11 cellular contexts compared by ENCODE assay signal in genomic region chr21:29092102-29092959, GRCh38. TPM values are rescaled to one million over a fixed set of nuclear protein-coding genes. Genes with fewer than 3 reads are reported as not detected.
DNase-seq lines count a peak whose midpoint lies in the region; ATAC-seq, FAIRE-seq and TF ChIP-seq lines count a peak whose summit lies in the region.
"Had no signal": no experiment of that assay in that cellular context is flagged by ENCODE, and none has a peak within 500 bp of the region (broad histone marks: within the 10 kb centered on the region; RNA-seq: fewer than 3 reads in every experiment).

No MANE protein-coding gene starts in this region.

- peak overlapping the region in 2 of 11 experiments; percentile 6 to 24; a peak in 2 of 22 replicates for H3K9ac ChIP-seq in BLaER1 treated with 17β-estradiol and CSF1 and Interleukin-3, amounts not matched to agents 10 nM and 100 nM
- H3K9ac ChIP-seq in H1 (replicated peaks in 1 of 4; ENCODE audit: extremely low read depth in 1 of 4, low read depth in 3 of 4, low read length in 3 of 4), result no peak overlapping the region

- no peak overlapping the region for H3K56ac ChIP-seq in H1 (replicated peaks; ENCODE audit: insufficient read length, low read depth, low read length)

- H3K4ac ChIP-seq in H1 (replicated peaks; ENCODE audit: insufficient read length, low read depth, low read length), result no peak overlapping the region

- no peak overlapping the region for H2BK120ac ChIP-seq in H1 (replicated peaks; ENCODE audit: low read depth, low read length)

- no peak overlapping the region for H2BK15ac ChIP-seq in H1 (ENCODE audit: low read length)

- H2BK12ac ChIP-seq in H1 (ENCODE audit: low read depth, low read length), result no peak overlapping the region

- no peak for TF ChIP-seq EP300 in H1 (IDR thresholded peaks at IDR 0.05; ENCODE audit: borderline replicate concordance in 1 of 2, low read depth in 2 of 2, low read length in 2 of 2)

- H3K79me2 ChIP-seq in H1 (ENCODE audit: control insufficient read depth in 1 of 2, insufficient read depth in 2 of 2, low read length in 2 of 2), result no peaks in the 10 kb centered on the region

- no peaks in the 10 kb centered on the region for H3K23me2 ChIP-seq in H1 (ENCODE audit: low read depth, low read length)

- no peak overlapping the region for H4K5ac ChIP-seq in H1 (ENCODE audit: insufficient read length, low read depth, low read length)

- no peak overlapping the region for H2BK20ac ChIP-seq in H1 (ENCODE audit: low read length)

- peak overlapping the region in 6 of 11 experiments; percentile 1 to 47 (median 20); a peak in 7 of 22 replicates for H3K27ac ChIP-seq in BLaER1 treated with 17β-estradiol and CSF1 and Interleukin-3, amounts not matched to agents 10 nM and 100 nM
- H3K27ac ChIP-seq in Peyer's patch (peak overlapping the region in 3 of 4 donors; percentile 6 to 41 (median 29)), H1 (ENCODE audit: low read depth, low read length) (no peak overlapping the region), psoas muscle (peak overlapping the region; percentile 76)

- intact Hi-C loops in psoas muscle (cut with DNase I), result loop anchor here (5.0 to 10.0 kb wide), 3 partner anchors 65 to 280 kb away; partner anchors contain the start of gene BACH1 (in 1 of the 2)

- no peak overlapping the region for H2AK5ac ChIP-seq in H1 (ENCODE audit: low read depth, low read length)

- H4K8ac ChIP-seq in H1 (ENCODE audit: extremely low read depth, insufficient read depth, low read length), result no peak overlapping the region

- TF ChIP-seq RAD21 in H1 (IDR thresholded peaks at IDR 0.05 in 1 of 2, conservative IDR thresholded peaks at IDR 0.05 in 1 of 2; ENCODE audit: low read depth in 2 of 2, low read length in 2 of 2), result no peak

- no peaks in the 10 kb centered on the region for H3K79me1 ChIP-seq in H1 (ENCODE audit: low read depth, low read length)

- H3K27me3 ChIP-seq in BLaER1 treated with 17β-estradiol and CSF1 and Interleukin-3, amounts not matched to agents 10 nM and 100 nM, result no peaks in the 10 kb centered on the region
- no peaks in the 10 kb centered on the region for H3K27me3 ChIP-seq in Peyer's patch
- H3K27me3 ChIP-seq in H1 (replicated peaks in 1 of 4; ENCODE audit: control insufficient read depth in 3 of 4, extremely low read depth in 1 of 4, insufficient read depth in 3 of 4, low read length in 3 of 4), result no peaks in the 10 kb centered on the region
- no peaks in the 10 kb centered on the region for H3K27me3 ChIP-seq in psoas muscle (ENCODE audit: insufficient read depth in 3 of 3, low read length in 2 of 3)
- H3K27me3 ChIP-seq in HAP-1 (ENCODE audit: low read depth), result no peaks in the 10 kb centered on the region

- ATAC-seq in psoas muscle (peak; percentile 63 to 90 (median 66)), HG03196 (IDR thresholded peaks at IDR 0.05; ENCODE audit: unreplicated experiment) (no peak)

- peak overlapping the region in 3 of 11 experiments; percentile 16 to 63 (median 24); a peak in 3 of 22 replicates for H3K4me2 ChIP-seq in BLaER1 treated with 17β-estradiol and CSF1 and Interleukin-3, amounts not matched to agents 10 nM and 100 nM
- H3K4me2 ChIP-seq in H1 (ENCODE audit: insufficient read depth in 1 of 2, low read depth in 2 of 2, low read length in 2 of 2), result no peak overlapping the region

- no peak for FAIRE-seq in H1 (lab: Jason Lieb, UNC)

- H3K4me3 ChIP-seq in BLaER1 treated with 17β-estradiol and CSF1 and Interleukin-3, amounts not matched to agents 10 nM and 100 nM, result no peak overlapping the region
- H3K4me3 ChIP-seq in Peyer's patch (no peak overlapping the region), H1 (ENCODE audit: extremely low read depth in 1 of 4, insufficient read depth in 2 of 4, low read depth in 3 of 4, low read length in 4 of 4) (no peak overlapping the region), psoas muscle (no peak overlapping the region), HAP-1 (no peak overlapping the region)

- DNase-seq in Peyer's patch (peak in 1 of 3 donors; percentile 52), H1 (ENCODE audit: low read depth in 1 of 2, low spot score in 2 of 2) (no peak), psoas muscle (no peak), HAP-1 (ENCODE audit: low spot score in 2 of 2) (no peak), erythroblast (lab: John Stamatoyannopoulos, UW) (no peak)
- DNase-seq in stimulated activated CD4-positive, alpha-beta T cell treated with anti-CD3 and anti-CD28 coated beads, Interleukin-1b, Interleukin-23, amount 100 ng/mL, for 48 hours, result no peak
- DNase-seq: activated T-cell treated with anti-CD3 and anti-CD28 coated beads for 4 hours, hippocampal formation, naive B cell had no signal

- 0 out of 2 replicates have a peak overlapping the region, but pooled peaks have one; percentile 40 for H2AFZ ChIP-seq in H1 (ENCODE audit: low read length)

- WGBS in H1 (ENCODE audit: extremely low coverage in 1 of 2, insufficient coverage in 1 of 2, insufficient read length in 1 of 2, insufficient replicate concordance in 2 of 2, low coverage in 1 of 2, low lambda C conversion rate in 2 of 2, missing lambda C conversion rate in 1 of 2), 2 experiments, result 78% methylated on average over 9 of the region's 9 CpGs; no CpG with 5 or more reads in 1 of the 2 experiments
- WGBS in psoas muscle, 3 donors, result 18 to 37% (median 24%) methylated on average over 9 of the region's 9 CpGs

- CTCF ChIA-PET in H1 (lab: Charles Lee; ENCODE audit: partially characterized antibody), result interaction anchor here (0.6 to 2.8 kb wide), 10 partner anchors 12 to 756 kb away, joined by 3 to 10 read pairs (median 3); no protein-coding TSS in a partner anchor

- TF ChIP-seq POLR2A in Peyer's patch (IDR thresholded peaks at IDR 0.05), result no peak
- TF ChIP-seq POLR2A in H1 (IDR thresholded peaks at IDR 0.05; ENCODE audit: control extremely low read depth in 1 of 2, low read depth in 2 of 2, low read length in 2 of 2), result no peak
- TF ChIP-seq POLR2A in erythroblast (IDR thresholded peaks at IDR 0.05; ENCODE audit: low read length), result no peak

- H3K23ac ChIP-seq in H1 (ENCODE audit: insufficient read length), result no peak overlapping the region

- no peaks in the 10 kb centered on the region for H4K20me1 ChIP-seq in BLaER1 treated with 17β-estradiol and CSF1 and Interleukin-3, amounts not matched to agents 10 nM and 100 nM
- H4K20me1 ChIP-seq in H1 (replicated peaks in 1 of 2; ENCODE audit: control insufficient read depth in 1 of 2, insufficient read depth in 2 of 2, low read length in 2 of 2), result no peaks in the 10 kb centered on the region

- no peaks in the 10 kb centered on the region for H3K36me3 ChIP-seq in BLaER1 treated with 17β-estradiol and CSF1 and Interleukin-3, amounts not matched to agents 10 nM and 100 nM
- H3K36me3 ChIP-seq in Peyer's patch (no peaks in the 10 kb centered on the region), H1 (ENCODE audit: control insufficient read depth in 2 of 4, insufficient read depth in 4 of 4, low read length in 3 of 4) (no peaks in the 10 kb centered on the region; a peak in 1 of 8 replicates), psoas muscle (ENCODE audit: insufficient read depth in 1 of 2, low read depth in 1 of 2) (no peaks in the 10 kb centered on the region), HAP-1 (replicated peaks) (no peaks in the 10 kb centered on the region)

- POLR2A ChIA-PET in H1 (lab: Charles Lee; ENCODE audit: partially characterized antibody), result interaction anchor here (0.8 to 1.1 kb wide), 2 partner anchors 19 kb away, joined by 3 read pairs; partner anchors contain the start of gene CCT8

- peaks cover 8 to 71% (median 32%) of the 10 kb centered on the region in 10 experiments; a peak in 19 of 20 replicates for H3K4me1 ChIP-seq in BLaER1 treated with 17β-estradiol and CSF1 and Interleukin-3, amounts not matched to agents 10 nM and 100 nM
- peaks cover 0 to 12% (median 2%) of the 10 kb centered on the region in 4 donors for H3K4me1 ChIP-seq in Peyer's patch
- H3K4me1 ChIP-seq in H1 (replicated peaks in 1 of 4; ENCODE audit: control insufficient read depth in 3 of 4, insufficient read depth in 4 of 4, low read length in 3 of 4), result peaks cover 0 to 4% (median 0%) of the 10 kb centered on the region in 4 experiments; a peak in 1 of 7 replicates
- H3K4me1 ChIP-seq in psoas muscle, result peaks cover 14% of the 10 kb centered on the region
- H3K4me1 ChIP-seq in HAP-1, result no peaks in the 10 kb centered on the region

- no peak overlapping the region for H3K18ac ChIP-seq in H1 (ENCODE audit: extremely low read depth, low read length)

- TF ChIP-seq CTCF in Peyer's patch (IDR thresholded peaks at IDR 0.05) (no peak), H1 (IDR thresholded peaks at IDR 0.05; ENCODE audit: control extremely low read depth in 1 of 3, insufficient read depth in 1 of 3, low read depth in 1 of 3, low read length in 3 of 3) (no peak), psoas muscle (IDR thresholded peaks at IDR 0.05) (no peak)

- no peaks in the 10 kb centered on the region for H3K9me3 ChIP-seq in BLaER1 treated with 17β-estradiol and CSF1 and Interleukin-3, amounts not matched to agents 10 nM and 100 nM (replicated peaks in 1 of 11)
- H3K9me3 ChIP-seq in Peyer's patch (no peaks in the 10 kb centered on the region), H1 (ENCODE audit: insufficient read depth in 2 of 2, low read depth in 1 of 2, low read length in 1 of 2) (no peaks in the 10 kb centered on the region), psoas muscle (no peaks in the 10 kb centered on the region), HAP-1 (no peaks in the 10 kb centered on the region)

- H2BK5ac ChIP-seq in H1 (ENCODE audit: low read depth, low read length), result no peak overlapping the region

- H4K91ac ChIP-seq in H1 (replicated peaks; ENCODE audit: insufficient read length, low read length), result no peak overlapping the region

- no peak overlapping the region for H3K14ac ChIP-seq in H1 (ENCODE audit: insufficient read length)

- in situ Hi-C loops in HAP-1 (cut with MboI; ENCODE audit: low sequenced_read_pairs), result loop anchor here (25.0 kb wide), 1 partner anchor 1995 kb away; no protein-coding TSS in a partner anchor

RNA-seq across cellular contexts. Expression of gene CCT8, which starts 18.9 kb away (rescaled TPM):
- total RNA-seq in Peyer's patch, result 10 to 100 TPM; 53.7 to 93.3 (median 76.1) TPM
- 314 and 319 TPM in 2 replicates for total RNA-seq in H1 (2021; fragmentation: NEBNext Ultra II Directional; extraction: Animal tissue kit (Norgen Biotek cat#: 25700))
- 90.5 and 151 TPM in 2 replicates for polyA plus RNA-seq in H1 (2011; rRNA removed)
- polyA plus RNA-seq in H1 (2011; cell fraction: cytosol; rRNA removed), result 222 TPM
- polyA plus RNA-seq in H1 (2011; cell fraction: nucleus; rRNA removed), result 43.0 TPM
- 250 to 393 TPM (median 278 TPM) in 4 replicates for polyA plus RNA-seq in H1 (2012, experiment 1 of 2)
- polyA plus RNA-seq in H1 (2012, experiment 2 of 2), result 30.3 TPM
- polyA plus RNA-seq in H1 (2013, experiment 1 of 2), result 248 TPM
- polyA plus RNA-seq in H1 (2013, experiment 2 of 2), result 252 TPM
- 184 and 225 TPM in 2 replicates for polyA minus RNA-seq in H1 (2011; rRNA and poly(A)+ RNA removed)
- polyA minus RNA-seq in H1 (2011; cell fraction: cytosol; rRNA and poly(A)+ RNA removed), result 135 TPM
- 87.6 TPM for polyA minus RNA-seq in H1 (2011; cell fraction: nucleus; rRNA and poly(A)+ RNA removed)
- total RNA-seq in psoas muscle, result 100 to 1,000 TPM; 128 to 142 (median 138) TPM
- 100 to 1,000 TPM; 124 to 251 (median 157) TPM for polyA plus RNA-seq in psoas muscle

RNA-seq across cellular contexts. Expression of gene MAP3K7CL, which starts 38.1 kb away (rescaled TPM):
- total RNA-seq in Peyer's patch (10 to 100 TPM in 1 of 4 donors, 1 to 10 TPM in 3; 4.9 to 17.3 (median 6.6) TPM), psoas muscle (100 to 1,000 TPM in 1 of 4 donors, 10 to 100 TPM in 3; 15.3 to 107 (median 23.7) TPM)
- not detected in 2 replicates for total RNA-seq in H1 (2021; fragmentation: NEBNext Ultra II Directional; extraction: Animal tissue kit (Norgen Biotek cat#: 25700))
- polyA plus RNA-seq in H1 (2011; rRNA removed) (0.08 TPM in 1 of 2 replicates, not detected in the other), psoas muscle (10 to 100 TPM in 2 of 3 donors, 1 to 10 TPM in 1; 3.3 to 18.4 (median 12.8) TPM)
- not detected for polyA plus RNA-seq in H1 (2011; cell fraction: cytosol; rRNA removed)
- polyA plus RNA-seq in H1 (2011; cell fraction: nucleus; rRNA removed), result 0.44 TPM
- polyA plus RNA-seq in H1 (2012, experiment 1 of 2), result not detected in 4 replicates
- not detected for polyA plus RNA-seq in H1 (2012, experiment 2 of 2)
- polyA plus RNA-seq in H1 (2013, experiment 1 of 2), result not detected
- not detected for polyA plus RNA-seq in H1 (2013, experiment 2 of 2)
- 0.85 TPM in 1 of 2 replicates, not detected in the other for polyA minus RNA-seq in H1 (2011; rRNA and poly(A)+ RNA removed)
- polyA minus RNA-seq in H1 (2011; cell fraction: cytosol; rRNA and poly(A)+ RNA removed), result not detected
- polyA minus RNA-seq in H1 (2011; cell fraction: nucleus; rRNA and poly(A)+ RNA removed), result not detected
